Comparison of ENCODE assay signal across 19 cellular contexts in genomic region chr2:50752228-50752627, GRCh38.
DNase-seq lines count a peak whose midpoint lies in the region; ATAC-seq and TF ChIP-seq lines count a peak whose summit lies in the region.
"Had no signal": no experiment of that assay in that cellular context is flagged by ENCODE, and none has a peak within 500 bp of the region (broad histone marks: within the 10 kb centered on the region; RNA-seq: fewer than 3 reads in every experiment).

No MANE protein-coding gene starts in this region.

- peak; percentile 17 for DNase-seq in NCI-H1105 treated with DMSO at 0.1 percent for 48 hours (lab: John Stamatoyannopoulos, UW)
- no peak for DNase-seq in NCI-H1105 (lab: John Stamatoyannopoulos, UW)
- DNase-seq in NCI-H446 (lab: John Stamatoyannopoulos, UW), result peak; percentile 84 to 86
- DNase-seq in glutamatergic neuron, result no peak
- no peak for DNase-seq in GM13976 (ENCODE audit: low spot score)
- DNase-seq in NCI-H524 treated with DMSO at 0.1 percent for 48 hours (lab: John Stamatoyannopoulos, UW), result no peak
- DNase-seq: BE2C; Caco-2; CD4-positive, CD25-positive, alpha-beta regulatory T cell; DMS53; NCI-H146; NCI-H748 treated with DMSO at 0.1 percent for 48 hours; OCI-M1; RPMI8226; SHP77 treated with DMSO at 0.1 percent for 48 hours; SK-N-SH; T-helper 1 cell had no signal

- in situ Hi-C loops in GM13976 (cut with MboI; ENCODE audit: low sequenced_read_pairs, unreplicated experiment), result no loop called here

- no peak for ATAC-seq in HG02642 (IDR thresholded peaks at IDR 0.05; ENCODE audit: poor library complexity, unreplicated experiment)

- H3K27me3 Mint-ChIP-seq in brain (no peaks in the 10 kb centered on the region), glutamatergic neuron (ENCODE audit: unreplicated experiment) (peaks cover 2% of the 10 kb centered on the region)
- H3K27me3 Mint-ChIP-seq: CD4-positive, CD25-positive, alpha-beta regulatory T cell had no signal

- TF ChIP-seq CTCF in brain (conservative IDR thresholded peaks at IDR 0.05) (no peak), glutamatergic neuron (IDR thresholded peaks at IDR 0.05; ENCODE audit: partially characterized antibody, unreplicated experiment) (no peak), GM13976 (IDR thresholded peaks at IDR 0.05; ENCODE audit: borderline replicate concordance, control extremely low read depth, extremely low read depth, insufficient read depth, missing control alignments) (no peak)

- H3K4me3 Mint-ChIP-seq in brain, result peak overlapping the region in 3 of 5 experiments; percentile 4 to 73 (median 54)
- no peak overlapping the region for H3K4me3 Mint-ChIP-seq in glutamatergic neuron (ENCODE audit: unreplicated experiment)
- H3K4me3 Mint-ChIP-seq: CD4-positive, CD25-positive, alpha-beta regulatory T cell had no signal

- H3K36me3 Mint-ChIP-seq in brain (no peaks in the 10 kb centered on the region), glutamatergic neuron (ENCODE audit: unreplicated experiment) (no peaks in the 10 kb centered on the region)
- H3K36me3 Mint-ChIP-seq: CD4-positive, CD25-positive, alpha-beta regulatory T cell had no signal

- H3K9me3 Mint-ChIP-seq in brain (no peaks in the 10 kb centered on the region), glutamatergic neuron (ENCODE audit: unreplicated experiment) (no peaks in the 10 kb centered on the region)

- H3K27ac Mint-ChIP-seq in brain (peak overlapping the region in 4 of 5 experiments; percentile 45 to 82 (median 80)), glutamatergic neuron (ENCODE audit: unreplicated experiment) (peak overlapping the region; percentile 69)
- H3K27ac Mint-ChIP-seq: CD4-positive, CD25-positive, alpha-beta regulatory T cell had no signal

- peaks cover 78% of the 10 kb centered on the region for H3K4me1 Mint-ChIP-seq in brain
- peaks cover 62% of the 10 kb centered on the region for H3K4me1 Mint-ChIP-seq in glutamatergic neuron (ENCODE audit: low read depth, unreplicated experiment)
- H3K4me1 Mint-ChIP-seq: CD4-positive, CD25-positive, alpha-beta regulatory T cell had no signal

Comparison
In these comparisons a context has a peak if more than half of its experiments do, and no peak if none do; other contexts are left out.
1. DNase-seq: peak in NCI-H1105 treated with DMSO at 0.1 percent for 48 hours (single experiment) and NCI-H446 (2 of 2); none in NCI-H1105 (single experiment), glutamatergic neuron (single experiment), GM13976 (single experiment) and NCI-H524 treated with DMSO at 0.1 percent for 48 hours (single experiment).